In the genomic region with DNA sequence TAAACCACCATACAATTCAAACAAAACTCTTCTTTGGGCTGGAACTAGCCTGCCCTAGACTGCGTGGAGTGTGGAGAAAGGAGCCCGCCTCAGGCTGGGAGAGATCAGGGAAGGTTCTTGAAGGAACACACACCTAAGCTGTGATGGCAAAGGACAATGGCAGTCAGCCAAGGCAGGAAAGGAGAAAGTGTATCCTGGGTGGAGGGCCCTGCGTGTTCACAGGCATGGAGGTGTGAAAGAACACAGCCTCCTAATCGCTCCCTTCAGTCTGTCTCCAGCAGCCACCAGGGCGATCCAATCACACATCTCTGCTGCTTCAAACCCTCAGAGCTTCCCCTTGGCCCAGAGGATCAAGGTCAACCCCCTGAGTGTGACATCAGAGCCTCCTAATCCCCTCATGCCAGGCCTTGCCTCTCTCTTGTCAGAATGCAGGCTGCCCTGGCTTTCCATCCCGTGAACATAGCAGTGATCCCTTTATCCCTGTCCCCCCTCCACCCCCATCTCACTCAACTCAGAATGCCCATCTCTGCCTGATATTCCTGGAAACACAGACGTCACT, we compare ENCODE assay signal across 20 cellular contexts.
DNase-seq lines count a peak whose midpoint lies in the region; ATAC-seq and TF ChIP-seq lines count a peak whose summit lies in the region.
"Had no signal": no experiment of that assay in that cellular context is flagged by ENCODE, and none has a peak within 500 bp of the region (broad histone marks: within the 10 kb centered on the region; RNA-seq: fewer than 3 reads in every experiment).

No MANE protein-coding gene starts in this region.

- TF ChIP-seq CTCF in Peyer's patch (IDR thresholded peaks at IDR 0.05) (no peak), neural crest cell (conservative IDR thresholded peaks at IDR 0.05) (no peak), adrenal gland (IDR thresholded peaks at IDR 0.05) (no peak)

- H3K27ac ChIP-seq in CD8-positive, alpha-beta memory T cell (ENCODE audit: low read depth, low read length) = no peak overlapping the region
- H3K27ac ChIP-seq in Peyer's patch (peak overlapping the region in 3 of 4 donors; percentile 67 to 81 (median 78)), adrenal gland (peak overlapping the region in 1 of 5 donors; percentile 3)
- H3K27ac ChIP-seq: coronary artery, KMS-11, right lobe of liver had no signal

- peak overlapping the region in 2 of 7 donors; percentile 37 to 55 for H3K4me3 Mint-ChIP-seq in CD8-positive, alpha-beta memory T cell
- peak overlapping the region in 1 of 2 donors; percentile 19 for H3K4me3 Mint-ChIP-seq in effector memory CD8-positive, alpha-beta T cell
- no peak overlapping the region for H3K4me3 Mint-ChIP-seq in neural crest cell
- H3K4me3 Mint-ChIP-seq: activated naive CD4-positive, alpha-beta T cell treated with anti-CD3 and anti-CD28 coated beads, Interleukin-2, amount 10 ng/mL, durations not matched to agents 7 days and 5 days had no signal

- CTCF ChIA-PET in CD8-positive, alpha-beta memory T cell (lab: Charles Lee) = no interaction called here

- TF ChIP-seq POLR2A in Peyer's patch (IDR thresholded peaks at IDR 0.05) = no peak
- TF ChIP-seq POLR2A in adrenal gland (IDR thresholded peaks at IDR 0.05) = no peak

- peak overlapping the region in 7 of 8 donors; percentile 32 to 88 (median 54) for H3K27ac Mint-ChIP-seq in CD8-positive, alpha-beta memory T cell
- peak overlapping the region; percentile 79 to 86 for H3K27ac Mint-ChIP-seq in effector memory CD8-positive, alpha-beta T cell
- H3K27ac Mint-ChIP-seq in neural crest cell (ENCODE audit: unreplicated experiment) = peak overlapping the region; percentile 63

- H3K27me3 Mint-ChIP-seq in CD8-positive, alpha-beta memory T cell = no peaks in the 10 kb centered on the region
- H3K27me3 Mint-ChIP-seq in effector memory CD8-positive, alpha-beta T cell = no peaks in the 10 kb centered on the region
- H3K27me3 Mint-ChIP-seq in neural crest cell (ENCODE audit: low read depth) = no peaks in the 10 kb centered on the region
- H3K27me3 Mint-ChIP-seq: activated naive CD4-positive, alpha-beta T cell treated with anti-CD3 and anti-CD28 coated beads, Interleukin-2, amount 10 ng/mL, durations not matched to agents 7 days and 5 days had no signal

- no peaks in the 10 kb centered on the region for H3K36me3 ChIP-seq in CD8-positive, alpha-beta memory T cell (ENCODE audit: insufficient read depth, low read length)
- H3K36me3 ChIP-seq in Peyer's patch (peaks cover 0 to 6% (median 0%) of the 10 kb centered on the region in 3 donors), adrenal gland (replicated peaks in 1 of 2) (no peaks in the 10 kb centered on the region)
- H3K36me3 ChIP-seq: right lobe of liver, SJCRH30 had no signal

- H3K4me1 Mint-ChIP-seq in CD8-positive, alpha-beta memory T cell = peaks cover 0 to 22% (median 12%) of the 10 kb centered on the region in 3 donors
- peaks cover 7 to 18% of the 10 kb centered on the region in 2 donors for H3K4me1 Mint-ChIP-seq in effector memory CD8-positive, alpha-beta T cell (ENCODE audit: low read depth in 2 of 2)
- H3K4me1 Mint-ChIP-seq in neural crest cell = peaks cover 66% of the 10 kb centered on the region

- H3K27me3 ChIP-seq in CD8-positive, alpha-beta memory T cell (ENCODE audit: insufficient read depth, low read length, poor library complexity, severe bottlenecking) = no peaks in the 10 kb centered on the region
- H3K27me3 ChIP-seq in Peyer's patch (no peaks in the 10 kb centered on the region), adrenal gland (no peaks in the 10 kb centered on the region)
- H3K27me3 ChIP-seq: right lobe of liver, SJCRH30, stomach had no signal

- intact Hi-C loops in adrenal gland (cut with DNase I) = no loop called here

- DNase-seq in CD8-positive, alpha-beta memory T cell = peak in 1 of 5 donors; percentile 7
- DNase-seq in Peyer's patch (peak in 2 of 3 donors; percentile 48 to 58), neural crest cell (ENCODE audit: low read depth, low spot score) (no peak), adrenal gland (no peak), COLO829 (ENCODE audit: low spot score) (no peak), NCI-H2196 (lab: John Stamatoyannopoulos, UW; ENCODE audit: unreplicated experiment) (no peak)
- DNase-seq in effector memory CD8-positive, alpha-beta T cell = no peak
- no peak for DNase-seq in stimulated activated CD4-positive, alpha-beta T cell treated with anti-CD3 and anti-CD28 coated beads, Interleukin-2, amount 100 ng/mL, for 24 hours
- DNase-seq: activated CD4-positive, alpha-beta T cell treated with anti-CD3 and anti-CD28 coated beads for 48 hours; activated naive CD4-positive, alpha-beta T cell treated with anti-CD3 and anti-CD28 coated beads, Interleukin-2, amount 10 ng/mL, durations not matched to agents 7 days and 5 days; HCEC 1CT; PC-3; right lobe of liver; stimulated activated CD4-positive, alpha-beta T cell treated with anti-CD3 and anti-CD28 coated beads, Interleukin-1b, Interleukin-23, amount 100 ng/mL, for 48 hours; stomach; T-helper 9 cell had no signal

- no peaks in the 10 kb centered on the region for H3K9me3 ChIP-seq in CD8-positive, alpha-beta memory T cell (ENCODE audit: low read length)
- H3K9me3 ChIP-seq in Peyer's patch (no peaks in the 10 kb centered on the region), adrenal gland (replicated peaks in 1 of 3) (no peaks in the 10 kb centered on the region)
- H3K9me3 ChIP-seq: right lobe of liver, SJCRH30, stomach had no signal

- WGBS in adrenal gland, 4 donors = 90 to 97% (median 94%) methylated on average over 7 of the region's 7 CpGs

- H3K4me1 ChIP-seq in CD8-positive, alpha-beta memory T cell (ENCODE audit: insufficient read depth, low read length) = no peaks in the 10 kb centered on the region
- H3K4me1 ChIP-seq in Peyer's patch = peaks cover 0 to 30% (median 5%) of the 10 kb centered on the region in 4 donors
- H3K4me1 ChIP-seq in adrenal gland (replicated peaks in 1 of 2) = no peaks in the 10 kb centered on the region
- H3K4me1 ChIP-seq: right lobe of liver had no signal

- peaks cover 17 to 70% (median 23%) of the 10 kb centered on the region in 3 donors for H3K36me3 Mint-ChIP-seq in CD8-positive, alpha-beta memory T cell
- peaks cover 15% of the 10 kb centered on the region for H3K36me3 Mint-ChIP-seq in effector memory CD8-positive, alpha-beta T cell (ENCODE audit: insufficient read depth)
- H3K36me3 Mint-ChIP-seq in neural crest cell (ENCODE audit: low read depth) = peaks cover 26% of the 10 kb centered on the region
- H3K36me3 Mint-ChIP-seq: activated naive CD4-positive, alpha-beta T cell treated with anti-CD3 and anti-CD28 coated beads, Interleukin-2, amount 10 ng/mL, durations not matched to agents 7 days and 5 days had no signal

- H3K4me3 ChIP-seq in CD8-positive, alpha-beta memory T cell (ENCODE audit: low read length) = no peak overlapping the region
- no peak overlapping the region for H3K4me3 ChIP-seq in Peyer's patch
- H3K4me3 ChIP-seq in adrenal gland = no peak overlapping the region
- H3K4me3 ChIP-seq: coronary artery, right lobe of liver, SJCRH30, stomach had no signal

- POLR2A ChIA-PET in CD8-positive, alpha-beta memory T cell (lab: Charles Lee) = no interaction called here

- peak; percentile 27 for ATAC-seq in effector memory CD8-positive, alpha-beta T cell (replicated peaks)
- ATAC-seq: left lobe of liver, PC-3, right lobe of liver had no signal

- no peaks in the 10 kb centered on the region for H3K9me3 Mint-ChIP-seq in CD8-positive, alpha-beta memory T cell
- H3K9me3 Mint-ChIP-seq in effector memory CD8-positive, alpha-beta T cell = no peaks in the 10 kb centered on the region
- H3K9me3 Mint-ChIP-seq in neural crest cell = no peaks in the 10 kb centered on the region
- H3K9me3 Mint-ChIP-seq: activated naive CD4-positive, alpha-beta T cell treated with anti-CD3 and anti-CD28 coated beads, Interleukin-2, amount 10 ng/mL, durations not matched to agents 7 days and 5 days had no signal

Comparison
In these comparisons a context has a peak if more than half of its experiments do, and no peak if none do; other contexts are left out.
1. DNase-seq: peak in Peyer's patch (2 of 3); none in effector memory CD8-positive, alpha-beta T cell (0 of 3), neural crest cell (single experiment), adrenal gland (0 of 7), stimulated activated CD4-positive, alpha-beta T cell treated with anti-CD3 and anti-CD28 coated beads, Interleukin-2, amount 100 ng/mL, for 24 hours (0 of 2), COLO829 (single experiment) and NCI-H2196 (single experiment).
2. Peak in every context shown above with its lines, with median percentiles within 50 percentile points of each other: H3K27ac Mint-ChIP-seq.